In genomic region chr6:124524821-124525220, GRCh38 we compare ENCODE assay signal across 22 cellular contexts.
"Had no signal": no experiment of that assay in that cellular context is flagged by ENCODE, and none has a peak within 500 bp of the region (broad histone marks: within the 10 kb centered on the region; RNA-seq: fewer than 3 reads in every experiment).

No MANE protein-coding gene starts in this region.

- H3K36me3 Mint-ChIP-seq: naive thymus-derived CD8-positive, alpha-beta T cell; stimulated activated naive B cell treated with anti-CD40 and anti-IgM and Interleukin-4, amounts not matched to agents 10 μg/mL and 1 μg/mL and 100 μg/mL, for 72 hours had no signal

- DNase-seq: effector memory CD4-positive, alpha-beta T cell; gastrocnemius medialis; heart right ventricle; hypothalamus; kidney glomerular epithelial cell; mucosa of descending colon; naive thymus-derived CD8-positive, alpha-beta T cell; sigmoid colon; stimulated activated CD4-positive, alpha-beta T cell treated with anti-CD3 and anti-CD28 coated beads, Interleukin-2, amount 100 ng/mL, for 24 hours; stimulated activated CD4-positive, alpha-beta T cell treated with anti-CD3 and anti-CD28 coated beads, Interleukin-4, amount 100 ng/mL, for 4 hours; stimulated activated naive B cell treated with anti-CD40 and anti-IgM and Interleukin-4, amounts not matched to agents 10 μg/mL and 1 μg/mL and 100 μg/mL, for 72 hours; stimulated activated naive CD8-positive, alpha-beta T cell treated with anti-CD3 and anti-CD28 coated beads, Interleukin-15, amount 100 ng/mL, for 72 hours; testis; upper lobe of right lung had no signal

- H3K4me3 Mint-ChIP-seq: naive thymus-derived CD8-positive, alpha-beta T cell; neural crest cell; stimulated activated naive B cell treated with anti-CD40 and anti-IgM and Interleukin-4, amounts not matched to agents 10 μg/mL and 1 μg/mL and 100 μg/mL, for 72 hours; stimulated activated naive CD8-positive, alpha-beta T cell treated with anti-CD3 and anti-CD28 coated beads, Interleukin-15, amount 100 ng/mL, for 72 hours had no signal

- H3K27me3 Mint-ChIP-seq: naive thymus-derived CD8-positive, alpha-beta T cell; stimulated activated naive B cell treated with anti-CD40 and anti-IgM and Interleukin-4, amounts not matched to agents 10 μg/mL and 1 μg/mL and 100 μg/mL, for 72 hours; stimulated activated naive CD8-positive, alpha-beta T cell treated with anti-CD3 and anti-CD28 coated beads, Interleukin-15, amount 100 ng/mL, for 72 hours had no signal

- ATAC-seq: gastrocnemius medialis; heart right ventricle; mucosa of descending colon; naive thymus-derived CD8-positive, alpha-beta T cell; stimulated activated naive B cell treated with anti-CD40 and anti-IgM and Interleukin-4, amounts not matched to agents 10 μg/mL and 1 μg/mL and 100 μg/mL, for 72 hours; stimulated activated naive CD8-positive, alpha-beta T cell treated with anti-CD3 and anti-CD28 coated beads, Interleukin-15, amount 100 ng/mL, for 72 hours; upper lobe of right lung had no signal

- H3K27me3 ChIP-seq: esophagus muscularis mucosa, gastrocnemius medialis, heart right ventricle, sigmoid colon, testis, tibial nerve, upper lobe of right lung, vagina had no signal

- H3K9ac ChIP-seq: parathyroid adenoma had no signal

- H3K27ac ChIP-seq: epithelial cell of prostate, esophagus muscularis mucosa, gastrocnemius medialis, heart right ventricle, parathyroid adenoma, prostate gland, sigmoid colon, skin epidermis, testis, tibial nerve, upper lobe of right lung, vagina had no signal

- H3K79me2 ChIP-seq: parathyroid adenoma had no signal

- H3K4me3 ChIP-seq: esophagus muscularis mucosa, gastrocnemius medialis, heart right ventricle, mucosa of descending colon, prostate gland, sigmoid colon, skin epidermis, testis, tibial nerve, upper lobe of right lung, vagina had no signal

- H3K9me3 ChIP-seq: esophagus muscularis mucosa, gastrocnemius medialis, heart right ventricle, mucosa of descending colon, prostate gland, sigmoid colon, testis, tibial nerve, upper lobe of right lung, vagina had no signal

- H3K27ac Mint-ChIP-seq: naive thymus-derived CD8-positive, alpha-beta T cell; stimulated activated naive B cell treated with anti-CD40 and anti-IgM and Interleukin-4, amounts not matched to agents 10 μg/mL and 1 μg/mL and 100 μg/mL, for 72 hours; stimulated activated naive CD8-positive, alpha-beta T cell treated with anti-CD3 and anti-CD28 coated beads, Interleukin-15, amount 100 ng/mL, for 72 hours had no signal

- H3K4me1 Mint-ChIP-seq: naive thymus-derived CD8-positive, alpha-beta T cell; stimulated activated naive B cell treated with anti-CD40 and anti-IgM and Interleukin-4, amounts not matched to agents 10 μg/mL and 1 μg/mL and 100 μg/mL, for 72 hours; stimulated activated naive CD8-positive, alpha-beta T cell treated with anti-CD3 and anti-CD28 coated beads, Interleukin-15, amount 100 ng/mL, for 72 hours had no signal

- H3K4me1 ChIP-seq: esophagus muscularis mucosa, gastrocnemius medialis, heart right ventricle, parathyroid adenoma, prostate gland, sigmoid colon, testis, tibial nerve, upper lobe of right lung, vagina had no signal

- H3K9me3 Mint-ChIP-seq: stimulated activated naive CD8-positive, alpha-beta T cell treated with anti-CD3 and anti-CD28 coated beads, Interleukin-15, amount 100 ng/mL, for 72 hours had no signal

- H2AFZ ChIP-seq: parathyroid adenoma had no signal

- H3K36me3 ChIP-seq: esophagus muscularis mucosa, gastrocnemius medialis, heart right ventricle, prostate gland, sigmoid colon, tibial nerve, upper lobe of right lung, vagina had no signal
